Comparison of ENCODE assay signal across 11 cellular contexts in the genomic region with DNA sequence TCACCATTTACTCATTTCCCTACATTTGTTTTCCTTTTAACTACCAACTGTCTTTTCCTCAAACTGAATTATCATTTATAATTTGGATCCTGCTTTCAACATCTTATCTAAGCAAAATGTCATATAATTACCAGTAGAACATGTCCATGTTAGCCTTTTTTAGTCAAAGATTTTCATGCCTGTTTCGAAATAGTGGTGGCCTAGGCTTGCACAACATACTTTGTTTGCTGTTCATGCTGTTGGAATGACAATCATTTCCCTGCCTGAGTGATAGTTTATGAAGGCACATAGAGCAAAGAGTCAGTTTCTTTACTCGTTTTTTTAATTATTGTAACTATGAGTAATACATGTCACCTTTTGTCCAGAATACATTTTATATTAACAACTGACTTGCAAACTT.
DNase-seq lines count a peak whose midpoint lies in the region; ATAC-seq and TF ChIP-seq lines count a peak whose summit lies in the region.
"Had no signal": no experiment of that assay in that cellular context is flagged by ENCODE, and none has a peak within 500 bp of the region (broad histone marks: within the 10 kb centered on the region; RNA-seq: fewer than 3 reads in every experiment).

No MANE protein-coding gene starts in this region.

- H3K79me2 ChIP-seq in fibroblast of lung (ENCODE audit: control insufficient read depth, insufficient read depth, low read length) (no peaks in the 10 kb centered on the region), osteoblast (ENCODE audit: insufficient read depth, low read length) (no peaks in the 10 kb centered on the region), Karpas-422 (ENCODE audit: low read length) (no peaks in the 10 kb centered on the region)

- peaks cover 2% of the 10 kb centered on the region for H3K9me3 Mint-ChIP-seq in Calu3 (ENCODE audit: low read depth, unreplicated experiment)
- H3K9me3 Mint-ChIP-seq: IgD-negative memory B cell had no signal

- H3K27ac ChIP-seq in fibroblast of lung (ENCODE audit: insufficient read depth, low read length) (peak overlapping the region; percentile 1), osteoblast (ENCODE audit: low read depth, low read length) (peak overlapping the region; percentile 52), Karpas-422 (ENCODE audit: low read length) (no peak overlapping the region)

- H3K27ac Mint-ChIP-seq in Calu3 (ENCODE audit: unreplicated experiment): peak overlapping the region; percentile 70
- H3K27ac Mint-ChIP-seq: IgD-negative memory B cell had no signal

- H3K36me3 ChIP-seq in fibroblast of lung (ENCODE audit: control insufficient read depth, insufficient read depth, low read length) (no peaks in the 10 kb centered on the region), osteoblast (ENCODE audit: insufficient read depth, low read length) (no peaks in the 10 kb centered on the region), Karpas-422 (ENCODE audit: insufficient read depth, low read length) (no peaks in the 10 kb centered on the region)

- H3K4me2 ChIP-seq in fibroblast of lung (ENCODE audit: extremely low read depth, insufficient read depth, low read length): no peak overlapping the region
- peak overlapping the region; percentile 76 for H3K4me2 ChIP-seq in osteoblast (ENCODE audit: insufficient read depth, low read length)
- no peak overlapping the region for H3K4me2 ChIP-seq in Karpas-422 (ENCODE audit: low read depth, low read length, poor library complexity, severe bottlenecking)

- no peaks in the 10 kb centered on the region for H3K9me2 ChIP-seq in Karpas-422 (replicated peaks; ENCODE audit: insufficient read depth, low read length)

- H3K27me3 ChIP-seq in fibroblast of lung (ENCODE audit: control insufficient read depth, insufficient read depth, low read length) (no peaks in the 10 kb centered on the region), osteoblast (ENCODE audit: insufficient read depth, low read length) (no peaks in the 10 kb centered on the region), Karpas-422 (ENCODE audit: low read length) (no peaks in the 10 kb centered on the region)

- no peak overlapping the region for H2AFZ ChIP-seq in fibroblast of lung (ENCODE audit: low read length)
- no peak overlapping the region for H2AFZ ChIP-seq in osteoblast (ENCODE audit: low read length)
- no peak overlapping the region for H2AFZ ChIP-seq in Karpas-422 (ENCODE audit: low read length)

- no peaks in the 10 kb centered on the region for H3K27me3 Mint-ChIP-seq in Calu3 (ENCODE audit: unreplicated experiment)
- H3K27me3 Mint-ChIP-seq: IgD-negative memory B cell had no signal

- no peak overlapping the region for H3K4me3 Mint-ChIP-seq in Calu3 (ENCODE audit: low read depth, unreplicated experiment)
- H3K4me3 Mint-ChIP-seq: IgD-negative memory B cell had no signal

- no peak for TF ChIP-seq CTCF in Calu3 (IDR thresholded peaks at IDR 0.05; ENCODE audit: unreplicated experiment)
- no peak for TF ChIP-seq CTCF in fibroblast of lung (conservative IDR thresholded peaks at IDR 0.05 in 1 of 2, IDR thresholded peaks at IDR 0.05 in 1 of 2; ENCODE audit: low read depth in 1 of 2, low read length in 2 of 2)
- TF ChIP-seq CTCF in osteoblast (IDR thresholded peaks at IDR 0.05; ENCODE audit: extremely low read depth, low read depth, low read length): no peak

- DNase-seq in Calu3 (peak; percentile 29), NCI-H226 (peak; percentile 22), fibroblast of lung (ENCODE audit: low read depth in 2 of 2) (peak; percentile 70 to 94), osteoblast (ENCODE audit: insufficient read length, low spot score, missing footprints) (no peak), NCI-H2227 (lab: John Stamatoyannopoulos, UW; ENCODE audit: unreplicated experiment) (no peak), Karpas-422 (no peak)
- DNase-seq in activated CD4-positive, alpha-beta T cell treated with anti-CD3 and anti-CD28 coated beads for 4 hours: no peak
- DNase-seq: activated CD4-positive, CD25-positive, alpha-beta regulatory T cell; stimulated activated naive CD4-positive, alpha-beta T cell treated with Interleukin-2 at 50 U/mL for 16 hours had no signal

- ATAC-seq in GM21526 (IDR thresholded peaks at IDR 0.05; ENCODE audit: low FRiP score, unreplicated experiment): no peak

- H3K4me1 Mint-ChIP-seq in Calu3 (ENCODE audit: low read depth, unreplicated experiment): peaks cover 10% of the 10 kb centered on the region

- H4K20me1 ChIP-seq in fibroblast of lung (ENCODE audit: control insufficient read depth, extremely low read depth, insufficient read depth, low read length): no peaks in the 10 kb centered on the region
- H4K20me1 ChIP-seq in osteoblast (ENCODE audit: insufficient read depth, low read length): no peaks in the 10 kb centered on the region
- H4K20me1 ChIP-seq in Karpas-422 (ENCODE audit: insufficient read depth, low read depth, low read length): no peaks in the 10 kb centered on the region

- H3K4me1 ChIP-seq in fibroblast of lung (ENCODE audit: control insufficient read depth, extremely low read depth, insufficient read depth, low read length) (peaks cover 13% of the 10 kb centered on the region), osteoblast (ENCODE audit: insufficient read depth, low read length) (peaks cover 27% of the 10 kb centered on the region), Karpas-422 (ENCODE audit: low read length) (no peaks in the 10 kb centered on the region)

- BruUV-seq in Calu3 (replicated peaks; lab: Mats Ljungman, UMichigan): no TSS peak

- H3K9ac ChIP-seq in fibroblast of lung (ENCODE audit: insufficient read depth, low read length) (no peak overlapping the region), Karpas-422 (ENCODE audit: low read length) (no peak overlapping the region)

- H3K4me3 ChIP-seq in fibroblast of lung (replicated peaks in 1 of 4; ENCODE audit: control extremely low read depth in 1 of 4, insufficient read depth in 1 of 4, low read depth in 3 of 4, low read length in 4 of 4): no peak overlapping the region
- H3K4me3 ChIP-seq in osteoblast (ENCODE audit: insufficient read depth, low read length): peak overlapping the region; percentile 51
- H3K4me3 ChIP-seq in Karpas-422 (ENCODE audit: low read length): no peak overlapping the region

- H3K36me3 Mint-ChIP-seq in Calu3 (ENCODE audit: insufficient read depth, unreplicated experiment): no peaks in the 10 kb centered on the region
- H3K36me3 Mint-ChIP-seq: IgD-negative memory B cell had no signal

- intact Hi-C loops in Calu3 (cut with micrococcal nuclease; ENCODE audit: unreplicated experiment): no loop called here

- H3K9me3 ChIP-seq in fibroblast of lung (ENCODE audit: control insufficient read depth, insufficient read depth, low read depth, low read length) (no peaks in the 10 kb centered on the region), osteoblast (ENCODE audit: low read depth, low read length) (no peaks in the 10 kb centered on the region), Karpas-422 (ENCODE audit: low read length) (no peaks in the 10 kb centered on the region)

- CTCF ChIA-PET in Calu3 (lab: Charles Lee): interaction anchor here (0.6 kb wide), 1 partner anchor 56 kb away, joined by 5 read pairs; no protein-coding TSS in a partner anchor

Comparison
In these comparisons a context has a peak if more than half of its experiments do, and no peak if none do; other contexts are left out.
1. DNase-seq: peak in Calu3 (single experiment), NCI-H226 (single experiment) and fibroblast of lung (2 of 2); none in osteoblast (single experiment), NCI-H2227 (single experiment), Karpas-422 (single experiment) and activated CD4-positive, alpha-beta T cell treated with anti-CD3 and anti-CD28 coated beads for 4 hours (0 of 2).